In genomic region chr10:114654829-114655575, GRCh38 we compare ENCODE assay signal across 17 cellular contexts. TPM values are rescaled to one million over a fixed set of nuclear protein-coding genes. Genes with fewer than 3 reads are reported as not detected.
A peak's percentile ranks its signal among the peaks of the same experiment; 100 is the strongest.
DNase-seq lines count a peak whose midpoint lies in the region; ATAC-seq and TF ChIP-seq lines count a peak whose summit lies in the region.
"Had no signal": no experiment of that assay in that cellular context is flagged by ENCODE, and none has a peak within 500 bp of the region (broad histone marks: within the 10 kb centered on the region; RNA-seq: fewer than 3 reads in every experiment).

No MANE protein-coding gene starts in this region.

- peak; percentile 15 for DNase-seq in EL
- DNase-seq in NCI-H226 = peak; percentile 28
- DNase-seq in fibroblast of the aortic adventitia (ENCODE audit: low read depth) = peak; percentile 28
- no peak for DNase-seq in gastrocnemius medialis
- no peak for DNase-seq in NCI-H1930 (lab: John Stamatoyannopoulos, UW)
- DNase-seq in NCI-H1417 (lab: John Stamatoyannopoulos, UW) = no peak
- no peak for DNase-seq in 8988T
- DNase-seq: activated CD4-positive, CD25-positive, alpha-beta regulatory T cell treated with anti-CD3 and anti-CD28 coated beads, Interleukin-2, amount 50 U/mL, for 72 hours; brain microvascular endothelial cell; GOT3; NCI-H1092; NCI-H2107; NCI-H748 treated with DMSO at 0.1 percent for 48 hours; SJCRH30 had no signal

- no peak overlapping the region for H3K4me3 ChIP-seq in fibroblast of the aortic adventitia (ENCODE audit: low read depth, low read length)
- H3K4me3 ChIP-seq in gastrocnemius medialis = no peak overlapping the region
- H3K4me3 ChIP-seq: SJCRH30 had no signal

- H3K4me1 ChIP-seq in gastrocnemius medialis = peaks cover 0 to 24% of the 10 kb centered on the region in 2 donors

- no peak for ATAC-seq in gastrocnemius medialis
- ATAC-seq: activated naive CD4-positive, alpha-beta T cell treated with anti-CD3 and anti-CD28 coated beads, Interleukin-2, amount 50 U/mL, for 72 hours; stimulated activated memory B cell treated with anti-CD40 and anti-IgM and Interleukin-4, amounts not matched to agents 10 μg/mL and 1 μg/mL and 100 μg/mL, for 72 hours had no signal

- peak overlapping the region in 3 of 4 donors; percentile 34 to 69 (median 60) for H3K27ac ChIP-seq in gastrocnemius medialis
- H3K27ac ChIP-seq: brain microvascular endothelial cell, epithelial cell of prostate, SJCRH30 had no signal

- in situ Hi-C loops in gastrocnemius medialis (cut with MboI; ENCODE audit: low sequenced_read_pairs in 4 of 4) = no loop called here

- H3K36me3 ChIP-seq in gastrocnemius medialis = no peaks in the 10 kb centered on the region
- H3K36me3 ChIP-seq: brain microvascular endothelial cell, SJCRH30 had no signal

- no peak for TF ChIP-seq POLR2A in gastrocnemius medialis (IDR thresholded peaks at IDR 0.05)

- TF ChIP-seq CTCF in fibroblast of the aortic adventitia (IDR thresholded peaks at IDR 0.05; ENCODE audit: insufficient read depth, low read length) (no peak), gastrocnemius medialis (IDR thresholded peaks at IDR 0.05 in 4 of 5, conservative IDR thresholded peaks at IDR 0.05 in 1 of 5) (no peak)

- no peaks in the 10 kb centered on the region for H3K9me3 ChIP-seq in gastrocnemius medialis
- H3K9me3 ChIP-seq: SJCRH30 had no signal

- intact Hi-C loops in gastrocnemius medialis (cut with DNase I; ENCODE audit: low total_unique reads) = no loop called here

- no peaks in the 10 kb centered on the region for H3K27me3 ChIP-seq in gastrocnemius medialis
- H3K27me3 ChIP-seq: brain microvascular endothelial cell, SJCRH30 had no signal

RNA-seq across cellular contexts. Expression of gene ABLIM1, which starts 3.1 kb away (rescaled TPM):
- total RNA-seq in fibroblast of the aortic adventitia (ENCODE audit: low replicate concordance) (14.4 and 36.1 TPM in 2 replicates), gastrocnemius medialis (100 to 1,000 TPM in 3 of 4 donors, 10 to 100 TPM in 1; 84.7 to 203 (median 150) TPM)

Comparison
In these comparisons a context has a peak if more than half of its experiments do, and no peak if none do; other contexts are left out.
1. DNase-seq: peak in EL (single experiment), NCI-H226 (single experiment) and fibroblast of the aortic adventitia (single experiment); none in gastrocnemius medialis (0 of 2), NCI-H1930 (0 of 2), NCI-H1417 (0 of 3) and 8988T (single experiment).